ENCODE assay signal across 8 cellular contexts in genomic region chr11:61336171-61336935, GRCh38. TPM values are rescaled to one million over a fixed set of nuclear protein-coding genes. Genes with fewer than 3 reads are reported as not detected.
DNase-seq lines count a peak whose midpoint lies in the region; ATAC-seq and TF ChIP-seq lines count a peak whose summit lies in the region.

No MANE protein-coding gene starts in this region.

- no peaks in the 10 kb centered on the region for H3K27me3 Mint-ChIP-seq in CD4-positive, alpha-beta memory T cell

- H3K27ac ChIP-seq in CD4-positive, alpha-beta memory T cell (ENCODE audit: low read depth, low read length): peak overlapping the region; percentile 44
- H3K27ac ChIP-seq in OCI-LY7 (ENCODE audit: low read depth, low read length, poor library complexity, severe bottlenecking): peak overlapping the region; percentile 56
- H3K27ac ChIP-seq in epithelial cell of prostate: peak overlapping the region; percentile 56
- H3K27ac ChIP-seq in mucosa of rectum (ENCODE audit: low read depth in 2 of 2, low read length in 2 of 2): peak overlapping the region; percentile 50 to 74

- peaks cover 6% of the 10 kb centered on the region for H3K36me3 ChIP-seq in CD4-positive, alpha-beta memory T cell (ENCODE audit: insufficient read depth, low read length)
- H3K36me3 ChIP-seq in OCI-LY7 (ENCODE audit: insufficient read depth, low read length) (peaks cover 12% of the 10 kb centered on the region), mucosa of rectum (ENCODE audit: control insufficient read depth in 2 of 2, insufficient read depth in 2 of 2, low read length in 2 of 2) (peaks cover 0 to 16% of the 10 kb centered on the region in 2 donors)

- in situ Hi-C loops in KBM-7 (cut with MboI; ENCODE audit: low pct_unique_long_range_greater_than_20kb, low sequenced_read_pairs): no loop called here

- H3K36me3 Mint-ChIP-seq in CD4-positive, alpha-beta memory T cell: peaks cover 11 to 16% of the 10 kb centered on the region in 2 donors

- peak overlapping the region; percentile 56 for H3K4me2 ChIP-seq in OCI-LY7 (ENCODE audit: low read length)

- no peaks in the 10 kb centered on the region for H3K27me3 ChIP-seq in CD4-positive, alpha-beta memory T cell (ENCODE audit: insufficient read depth, low read length)
- H3K27me3 ChIP-seq in mucosa of rectum (ENCODE audit: control insufficient read depth in 2 of 2, insufficient read depth in 2 of 2, low read length in 2 of 2): no peaks in the 10 kb centered on the region

- peaks cover 31% of the 10 kb centered on the region for H3K4me1 ChIP-seq in CD4-positive, alpha-beta memory T cell (ENCODE audit: insufficient read depth, low read length)
- H3K4me1 ChIP-seq in OCI-LY7 (ENCODE audit: insufficient read depth, low read length, poor library complexity, severe bottlenecking) (peaks cover 39% of the 10 kb centered on the region), mucosa of rectum (ENCODE audit: control insufficient read depth in 2 of 2, insufficient read depth in 2 of 2, low read length in 2 of 2) (peaks cover 18 to 20% of the 10 kb centered on the region in 2 donors)

- no peak overlapping the region for H3K4me3 ChIP-seq in CD4-positive, alpha-beta memory T cell (ENCODE audit: low read length in 2 of 2)
- H3K4me3 ChIP-seq in OCI-LY7 (ENCODE audit: low read depth, low read length, poor library complexity, severe bottlenecking) (no peak overlapping the region), mucosa of rectum (ENCODE audit: low read length in 2 of 2) (no peak overlapping the region)

- DNase-seq in CD4-positive, alpha-beta memory T cell: peak; percentile 78 to 86 (median 84)
- DNase-seq in KBM-7 (peak; percentile 91), OCI-LY7 (ENCODE audit: low spot score) (peak; percentile 91), activated T-cell treated with anti-CD3 and anti-CD28 coated beads for 4 hours (peak; percentile 74), epithelial cell of prostate (ENCODE audit: low read depth, low spot score) (peak; percentile 33)
- DNase-seq in stimulated activated CD8-positive, alpha-beta memory T cell treated with anti-CD3 and anti-CD28 coated beads, Interleukin-4, amount 100 ng/mL, for 48 hours: peak; percentile 86

- POLR2A ChIA-PET in CD4-positive, alpha-beta memory T cell (lab: Charles Lee; ENCODE audit: partially characterized antibody): interaction anchor here (0.6 to 5.9 kb wide), 15 partner anchors 9 to 423 kb away, joined by 3 to 89 read pairs (median 4); partner anchors contain the start of genes CPSF7, CYB561A3, SDHAF2 and TMEM109
- POLR2A ChIA-PET in OCI-LY7 (lab: Charles Lee): interaction anchor here (0.5 to 4.9 kb wide), 19 partner anchors 12 to 434 kb away, joined by 3 to 80 read pairs (median 4); partner anchors contain the start of genes CYB561A3, TMEM138 and VWCE

- H3K9me3 Mint-ChIP-seq in CD4-positive, alpha-beta memory T cell: peaks cover 0 to 4% (median 0%) of the 10 kb centered on the region in 8 donors

- peak overlapping the region; percentile 83 to 92 (median 88) for H3K27ac Mint-ChIP-seq in CD4-positive, alpha-beta memory T cell

- H3K9me3 ChIP-seq in CD4-positive, alpha-beta memory T cell (ENCODE audit: control insufficient read depth in 1 of 2, low read length in 2 of 2): no peaks in the 10 kb centered on the region
- H3K9me3 ChIP-seq in OCI-LY7 (ENCODE audit: low read length) (no peaks in the 10 kb centered on the region), mucosa of rectum (ENCODE audit: control insufficient read depth in 2 of 2, low read length in 2 of 2) (no peaks in the 10 kb centered on the region)

- peak; percentile 98 for TF ChIP-seq CTCF in OCI-LY7 (conservative IDR thresholded peaks at IDR 0.05; ENCODE audit: low read length)

- H3K4me3 Mint-ChIP-seq in CD4-positive, alpha-beta memory T cell: peak overlapping the region in 2 of 8 donors; percentile 39 to 57

- peaks cover 22 to 46% (median 32%) of the 10 kb centered on the region in 4 donors for H3K4me1 Mint-ChIP-seq in CD4-positive, alpha-beta memory T cell

- peaks cover 20% of the 10 kb centered on the region for H3K79me2 ChIP-seq in OCI-LY7 (ENCODE audit: insufficient read depth, low read depth, low read length)

- no TSS peak for BruUV-seq in OCI-LY7 (replicated peaks; lab: Mats Ljungman, UMichigan)

- peak overlapping the region; percentile 14 to 49 for H3K9ac ChIP-seq in mucosa of rectum (ENCODE audit: low read depth in 1 of 2, low read length in 2 of 2)

- intact Hi-C loops in CD4-positive, alpha-beta memory T cell (cut with micrococcal nuclease): loop anchor here (1.0 to 2.0 kb wide), 4 partner anchors 56 to 505 kb away; partner anchors contain the start of gene TMEM216
- intact Hi-C loops in OCI-LY7 (cut with micrococcal nuclease; ENCODE audit: unreplicated experiment): loop anchor here (1.0 kb wide), 2 partner anchors 21 to 49 kb away; no protein-coding TSS in a partner anchor

- ATAC-seq in GM21367 (IDR thresholded peaks at IDR 0.05; ENCODE audit: unreplicated experiment): peak; percentile 40

- peak overlapping the region; percentile 61; the same call in 1 of the 2 replicates for H2AFZ ChIP-seq in OCI-LY7 (ENCODE audit: low read length)

- H3K9me2 ChIP-seq in OCI-LY7 (ENCODE audit: insufficient read depth, low read length): no peaks in the 10 kb centered on the region

- peaks cover 7% of the 10 kb centered on the region for H4K20me1 ChIP-seq in OCI-LY7 (ENCODE audit: insufficient read depth, low read length)

- CTCF ChIA-PET in CD4-positive, alpha-beta memory T cell (lab: Charles Lee; ENCODE audit: partially characterized antibody): interaction anchor here (0.8 to 10.1 kb wide), 35 partner anchors 8 to 504 kb away, joined by 3 to 442 read pairs (median 6); partner anchors contain the start of genes CPSF7, CYB561A3, SDHAF2 and TMEM109
- CTCF ChIA-PET in OCI-LY7 (lab: Charles Lee; ENCODE audit: unreplicated experiment): interaction anchor here (0.6 to 1.7 kb wide), 14 partner anchors 12 to 114 kb away, joined by 3 to 48 read pairs (median 4); partner anchors contain the start of genes CYB561A3 and TMEM138

RNA-seq across cellular contexts. Expression of gene TKFC, which starts 3.3 kb away (rescaled TPM):
- 10 to 100 TPM; 42.1 to 43.9 TPM for total RNA-seq in CD4-positive, alpha-beta memory T cell
- 10 to 100 TPM; 24.5 to 30.2 TPM for polyA plus RNA-seq in CD4-positive, alpha-beta memory T cell
- total RNA-seq in OCI-LY7 (2014; rRNA removed; shearing (Covaris generic)): 75.3 and 77.8 TPM in 2 replicates
- 166 and 169 TPM in 2 replicates for total RNA-seq in OCI-LY7 (2022)

RNA-seq across cellular contexts. Expression of gene DDB1, which starts 3.4 kb away (rescaled TPM):
- total RNA-seq in CD4-positive, alpha-beta memory T cell: 100 to 1,000 TPM; 156 to 169 TPM
- polyA plus RNA-seq in CD4-positive, alpha-beta memory T cell: 100 to 1,000 TPM; 121 to 141 TPM
- total RNA-seq in OCI-LY7 (2014; rRNA removed; shearing (Covaris generic)): 194 and 218 TPM in 2 replicates
- total RNA-seq in OCI-LY7 (2022): 211 and 225 TPM in 2 replicates

RNA-seq across cellular contexts. Expression of gene CYB561A3, which starts 25.3 kb away (rescaled TPM):
- total RNA-seq in CD4-positive, alpha-beta memory T cell: 10 to 100 TPM; 40.1 to 42.6 TPM
- polyA plus RNA-seq in CD4-positive, alpha-beta memory T cell: 10 to 100 TPM; 49.2 to 95.7 TPM
- 21.7 and 28.1 TPM in 2 replicates for total RNA-seq in OCI-LY7 (2014; rRNA removed; shearing (Covaris generic))
- 58.2 and 63.8 TPM in 2 replicates for total RNA-seq in OCI-LY7 (2022)

RNA-seq across cellular contexts. Expression of gene TMEM138, which starts 25.8 kb away (rescaled TPM):
- 10 to 100 TPM; 61.2 to 62.5 TPM for total RNA-seq in CD4-positive, alpha-beta memory T cell
- polyA plus RNA-seq in CD4-positive, alpha-beta memory T cell: 10 to 100 TPM; 49.0 to 59.2 TPM
- 25.8 and 31.1 TPM in 2 replicates for total RNA-seq in OCI-LY7 (2014; rRNA removed; shearing (Covaris generic))
- 48.8 and 51.5 TPM in 2 replicates for total RNA-seq in OCI-LY7 (2022)

RNA-seq across cellular contexts. Expression of gene VWCE, which starts 41.2 kb away (rescaled TPM):
- under 1 TPM; 0.38 to 0.44 TPM for total RNA-seq in CD4-positive, alpha-beta memory T cell
- polyA plus RNA-seq in CD4-positive, alpha-beta memory T cell: not detected
- total RNA-seq in OCI-LY7 (2014; rRNA removed; shearing (Covaris generic)): 0.51 and 0.79 TPM in 2 replicates
- total RNA-seq in OCI-LY7 (2022): 4.1 and 5.5 TPM in 2 replicates

Comparison
In these comparisons a context has a peak if more than half of its experiments do, and no peak if none do; other contexts are left out.
1. DNase-seq: peak in every context shown above with its lines; median percentile 91 in KBM-7; 91 in OCI-LY7; 86 in stimulated activated CD8-positive, alpha-beta memory T cell treated with anti-CD3 and anti-CD28 coated beads, Interleukin-4, amount 100 ng/mL, for 48 hours; 84 in CD4-positive, alpha-beta memory T cell; 74 in activated T-cell treated with anti-CD3 and anti-CD28 coated beads for 4 hours; 33 in epithelial cell of prostate.